Comparison of ENCODE assay signal across 27 cellular contexts in the genomic region with DNA sequence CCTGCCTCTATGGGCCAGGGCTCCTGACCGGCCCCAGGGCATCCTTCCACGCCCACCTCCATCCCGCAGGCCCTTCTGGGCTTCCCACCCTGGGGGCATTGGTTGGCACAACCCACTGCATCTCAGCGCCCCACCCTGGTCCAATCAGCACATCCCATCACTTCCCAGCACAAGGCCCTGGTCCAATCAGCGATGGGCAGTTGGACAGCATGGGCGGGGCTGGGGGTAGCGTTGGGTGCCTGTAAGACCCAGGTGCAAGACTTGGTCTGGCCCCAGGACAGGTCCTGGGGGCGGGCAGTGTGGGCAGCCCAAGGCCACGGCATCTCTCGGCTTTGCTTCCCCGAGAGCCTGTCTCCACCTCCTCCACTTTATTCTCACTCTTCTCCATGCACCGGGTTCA.
"Had no signal": no experiment of that assay in that cellular context is flagged by ENCODE, and none has a peak within 500 bp of the region (broad histone marks: within the 10 kb centered on the region; RNA-seq: fewer than 3 reads in every experiment).

No MANE protein-coding gene starts in this region.

- DNase-seq: hippocampal formation; islet precursor cell; left ventricle myocardium inferior; mesendoderm; naive B cell; natural killer cell; nephron progenitor cell; ovary; retina; right cardiac atrium; stimulated activated CD4-positive, alpha-beta T cell treated with anti-CD3 and anti-CD28 coated beads, Interleukin-12 subunit alpha, Interleukin-12 subunit beta, amount 100 ng/mL, for 4 hours; stimulated activated CD4-positive, alpha-beta T cell treated with anti-CD3 and anti-CD28 coated beads, Interleukin-15, amount 100 ng/mL, for 24 hours; stimulated activated CD4-positive, alpha-beta T cell treated with anti-CD3 and anti-CD28 coated beads, Interleukin-2, amount 100 ng/mL, for 24 hours; stimulated activated CD4-positive, alpha-beta T cell treated with anti-CD3 and anti-CD28 coated beads, Interleukin-4, amount 100 ng/mL, for 1 hour; stimulated activated naive B cell treated with anti-CD40 and anti-IgM and Interleukin-4, amounts not matched to agents 10 μg/mL and 1 μg/mL and 100 μg/mL, for 72 hours; stimulated activated naive CD8-positive, alpha-beta T cell treated with anti-CD3 and anti-CD28 coated beads, Interleukin-15, Interleukin-2, amounts not matched to agents 100 U/mL and 50 U/mL, for 24 hours; stomach; tibial artery; trophoblast cell; upper lobe of right lung had no signal

- ATAC-seq: natural killer cell; right cardiac atrium; sciatic nerve; stimulated activated naive B cell treated with anti-CD40 and anti-IgM and Interleukin-4, amounts not matched to agents 10 μg/mL and 1 μg/mL and 100 μg/mL, for 72 hours; stimulated activated naive CD8-positive, alpha-beta T cell treated with anti-CD3 and anti-CD28 coated beads, Interleukin-15, Interleukin-2, amounts not matched to agents 100 U/mL and 50 U/mL, for 24 hours; upper lobe of right lung had no signal

- H3K4me1 ChIP-seq: left ventricle myocardium inferior, neural progenitor cell, stomach, tibial artery, upper lobe of right lung had no signal

- H3K36me3 Mint-ChIP-seq: mesothelial cell of epicardium; naive B cell; natural killer cell; stimulated activated naive B cell treated with anti-CD40 and anti-IgM and Interleukin-4, amounts not matched to agents 10 μg/mL and 1 μg/mL and 100 μg/mL, for 72 hours had no signal

- H3K9me3 Mint-ChIP-seq: natural killer cell had no signal

- H3K27ac Mint-ChIP-seq: mesothelial cell of epicardium; naive B cell; natural killer cell; nephron progenitor cell; neural progenitor cell; progenitor cell of endocrine pancreas; stimulated activated naive B cell treated with anti-CD40 and anti-IgM and Interleukin-4, amounts not matched to agents 10 μg/mL and 1 μg/mL and 100 μg/mL, for 72 hours had no signal

- H3K27ac ChIP-seq: left ventricle myocardium inferior, neural progenitor cell, ovary, stomach, thoracic aorta, tibial artery, upper lobe of right lung had no signal

- H3K4me1 Mint-ChIP-seq: naive B cell; natural killer cell; stimulated activated naive B cell treated with anti-CD40 and anti-IgM and Interleukin-4, amounts not matched to agents 10 μg/mL and 1 μg/mL and 100 μg/mL, for 72 hours had no signal

- H3K4me2 ChIP-seq: neural progenitor cell had no signal

- H3K9ac ChIP-seq: neural progenitor cell had no signal

- H2AFZ ChIP-seq: neural progenitor cell had no signal

- H3K4me3 ChIP-seq: left ventricle myocardium inferior, lung, neural progenitor cell, ovary, skin epidermis, stomach, thoracic aorta, tibial artery, upper lobe of right lung had no signal

- H3K27me3 ChIP-seq: ovary had no signal

- H3K9me3 ChIP-seq: ovary, thoracic aorta, tibial artery, upper lobe of right lung had no signal

- H3K4me3 Mint-ChIP-seq: mesothelial cell of epicardium; naive B cell; natural killer cell; nephron progenitor cell; neural progenitor cell; stimulated activated naive B cell treated with anti-CD40 and anti-IgM and Interleukin-4, amounts not matched to agents 10 μg/mL and 1 μg/mL and 100 μg/mL, for 72 hours had no signal

- H3K36me3 ChIP-seq: left ventricle myocardium inferior, neural progenitor cell, ovary, stomach, thoracic aorta, tibial artery, upper lobe of right lung had no signal
